8 cellular contexts compared by ENCODE assay signal in genomic region chr3:183298708-183299153, GRCh38. TPM values are rescaled to one million over a fixed set of nuclear protein-coding genes. Genes with fewer than 3 reads are reported as not detected.
DNase-seq lines count a peak whose midpoint lies in the region; ATAC-seq and TF ChIP-seq lines count a peak whose summit lies in the region.

No MANE protein-coding gene starts in this region.

- peaks cover 10% of the 10 kb centered on the region for H3K9me3 Mint-ChIP-seq in dendritic cell treated with granulocyte-macrophage colony-stimulating factor and Interleukin-4, amounts not matched to agents 40 ng/mL and 50 ng/mL, for 4 days
- H3K9me3 Mint-ChIP-seq in activated CD8-positive, alpha-beta T cell treated with anti-CD3 and anti-CD28 coated beads, Interleukin-2, amount 10 ng/mL, durations not matched to agents 7 days and 5 days (ENCODE audit: insufficient read depth) = no peaks in the 10 kb centered on the region
- peaks cover 0 to 3% of the 10 kb centered on the region in 2 donors for H3K9me3 Mint-ChIP-seq in stimulated activated naive B cell treated with anti-CD40 and anti-IgM and Interleukin-4, amounts not matched to agents 10 μg/mL and 1 μg/mL and 100 μg/mL, for 72 hours

- H3K4me1 Mint-ChIP-seq in dendritic cell treated with granulocyte-macrophage colony-stimulating factor and Interleukin-4, amounts not matched to agents 40 ng/mL and 50 ng/mL, for 4 days (ENCODE audit: low read depth) = peaks cover 64% of the 10 kb centered on the region
- H3K4me1 Mint-ChIP-seq in activated CD8-positive, alpha-beta T cell treated with anti-CD3 and anti-CD28 coated beads, Interleukin-2, amount 10 ng/mL, durations not matched to agents 7 days and 5 days (ENCODE audit: low read depth) = peaks cover 36% of the 10 kb centered on the region
- H3K4me1 Mint-ChIP-seq in stimulated activated naive B cell treated with anti-CD40 and anti-IgM and Interleukin-4, amounts not matched to agents 10 μg/mL and 1 μg/mL and 100 μg/mL, for 72 hours = peaks cover 0 to 2% of the 10 kb centered on the region in 2 donors

- intact Hi-C loops in dendritic cell treated with granulocyte-macrophage colony-stimulating factor and Interleukin-4, amounts not matched to agents 40 ng/mL and 50 ng/mL, for 4 days (cut with micrococcal nuclease) = loop anchor here (5.0 kb wide), 1 partner anchor 36 kb away; no protein-coding TSS in a partner anchor
- intact Hi-C loops in testis (cut with DNase I; ENCODE audit: low total_unique reads) = no loop called here

- peak overlapping the region; percentile 58 for H3K27ac Mint-ChIP-seq in dendritic cell treated with granulocyte-macrophage colony-stimulating factor and Interleukin-4, amounts not matched to agents 40 ng/mL and 50 ng/mL, for 4 days
- H3K27ac Mint-ChIP-seq in activated CD8-positive, alpha-beta T cell treated with anti-CD3 and anti-CD28 coated beads, Interleukin-2, amount 10 ng/mL, durations not matched to agents 7 days and 5 days = no peak overlapping the region
- H3K27ac Mint-ChIP-seq in stimulated activated naive B cell treated with anti-CD40 and anti-IgM and Interleukin-4, amounts not matched to agents 10 μg/mL and 1 μg/mL and 100 μg/mL, for 72 hours = no peak overlapping the region

- no peak for ATAC-seq in GM18511 (IDR thresholded peaks at IDR 0.05; ENCODE audit: unreplicated experiment)
- no peak for ATAC-seq in activated CD8-positive, alpha-beta T cell treated with anti-CD3 and anti-CD28 coated beads, Interleukin-2, amount 10 ng/mL, durations not matched to agents 7 days and 5 days
- no peak for ATAC-seq in stimulated activated naive B cell treated with anti-CD40 and anti-IgM and Interleukin-4, amounts not matched to agents 10 μg/mL and 1 μg/mL and 100 μg/mL, for 72 hours (replicated peaks)

- no peak overlapping the region for H3K27ac ChIP-seq in testis

- no peaks in the 10 kb centered on the region for H3K9me3 ChIP-seq in testis

- TF ChIP-seq CTCF in testis (IDR thresholded peaks at IDR 0.05) = no peak

- POLR2A ChIA-PET in activated CD8-positive, alpha-beta T cell treated with anti-CD3 and anti-CD28 coated beads, Interleukin-2, amount 10 ng/mL, durations not matched to agents 7 days and 5 days (lab: Charles Lee) = interaction anchor here (1.7 kb wide), 1 partner anchor 13 kb away, joined by 3 read pairs; no protein-coding TSS in a partner anchor

- TF ChIP-seq POLR2A in testis (IDR thresholded peaks at IDR 0.05) = no peak

- peaks cover 9% of the 10 kb centered on the region for H3K36me3 Mint-ChIP-seq in dendritic cell treated with granulocyte-macrophage colony-stimulating factor and Interleukin-4, amounts not matched to agents 40 ng/mL and 50 ng/mL, for 4 days (ENCODE audit: low read depth)
- peaks cover 16% of the 10 kb centered on the region for H3K36me3 Mint-ChIP-seq in activated CD8-positive, alpha-beta T cell treated with anti-CD3 and anti-CD28 coated beads, Interleukin-2, amount 10 ng/mL, durations not matched to agents 7 days and 5 days (ENCODE audit: low read depth)
- H3K36me3 Mint-ChIP-seq in stimulated activated naive B cell treated with anti-CD40 and anti-IgM and Interleukin-4, amounts not matched to agents 10 μg/mL and 1 μg/mL and 100 μg/mL, for 72 hours = peaks cover 16 to 21% of the 10 kb centered on the region in 2 donors

- 92 to 95% methylated on average over 3 to 5 of the region's 5 CpGs for whole genome bisulfite sequencing in testis, 2 donors

- no peaks in the 10 kb centered on the region for H3K4me1 ChIP-seq in testis

- H3K27me3 Mint-ChIP-seq in dendritic cell treated with granulocyte-macrophage colony-stimulating factor and Interleukin-4, amounts not matched to agents 40 ng/mL and 50 ng/mL, for 4 days = no peaks in the 10 kb centered on the region
- no peaks in the 10 kb centered on the region for H3K27me3 Mint-ChIP-seq in activated CD8-positive, alpha-beta T cell treated with anti-CD3 and anti-CD28 coated beads, Interleukin-2, amount 10 ng/mL, durations not matched to agents 7 days and 5 days (ENCODE audit: low read depth)
- H3K27me3 Mint-ChIP-seq in stimulated activated naive B cell treated with anti-CD40 and anti-IgM and Interleukin-4, amounts not matched to agents 10 μg/mL and 1 μg/mL and 100 μg/mL, for 72 hours = peaks cover 16 to 21% of the 10 kb centered on the region in 2 donors

- H3K36me3 ChIP-seq in testis (ENCODE audit: low read depth, missing control alignments) = no peaks in the 10 kb centered on the region

- DNase-seq in ELR (ENCODE audit: low read depth) = peak; percentile 89
- peak; percentile 71 for DNase-seq in NCI-H446 treated with DMSO at 0.1 percent for 48 hours (lab: John Stamatoyannopoulos, UW)
- DNase-seq in mucosa of gallbladder (ENCODE audit: low spot score) = peak; percentile 39
- DNase-seq in testis = no peak
- DNase-seq in activated CD8-positive, alpha-beta T cell treated with anti-CD3 and anti-CD28 coated beads, Interleukin-2, amount 10 ng/mL, durations not matched to agents 7 days and 5 days = no peak
- DNase-seq in stimulated activated naive B cell treated with anti-CD40 and anti-IgM and Interleukin-4, amounts not matched to agents 10 μg/mL and 1 μg/mL and 100 μg/mL, for 72 hours = no peak

- H3K27me3 ChIP-seq in testis = no peaks in the 10 kb centered on the region

- H3K4me3 ChIP-seq in testis = no peak overlapping the region

- CTCF ChIA-PET in activated CD8-positive, alpha-beta T cell treated with anti-CD3 and anti-CD28 coated beads, Interleukin-2, amount 10 ng/mL, durations not matched to agents 7 days and 5 days (lab: Charles Lee) = interaction anchor here (1.4 kb wide), 1 partner anchor 13 kb away, joined by 5 read pairs; no protein-coding TSS in a partner anchor

- H3K4me3 Mint-ChIP-seq in dendritic cell treated with granulocyte-macrophage colony-stimulating factor and Interleukin-4, amounts not matched to agents 40 ng/mL and 50 ng/mL, for 4 days = no peak overlapping the region
- no peak overlapping the region for H3K4me3 Mint-ChIP-seq in activated CD8-positive, alpha-beta T cell treated with anti-CD3 and anti-CD28 coated beads, Interleukin-2, amount 10 ng/mL, durations not matched to agents 7 days and 5 days
- no peak overlapping the region for H3K4me3 Mint-ChIP-seq in stimulated activated naive B cell treated with anti-CD40 and anti-IgM and Interleukin-4, amounts not matched to agents 10 μg/mL and 1 μg/mL and 100 μg/mL, for 72 hours

RNA-seq across cellular contexts. Expression of gene B3GNT5, which starts 45.7 kb away (rescaled TPM):
- total RNA-seq in mucosa of gallbladder = 27.1 TPM
- total RNA-seq in testis = 1 to 10 TPM; 5.9 to 6.3 TPM
- polyA plus RNA-seq in testis (ENCODE audit: insufficient read depth, low read depth, low replicate concordance) = 18.3 TPM
- 1 to 10 TPM in 1 of 2 experiments, under 1 TPM in 1; 0.86 to 1.4 TPM for total RNA-seq in activated CD8-positive, alpha-beta T cell treated with anti-CD3 and anti-CD28 coated beads, Interleukin-2, amount 10 ng/mL, durations not matched to agents 7 days and 5 days

Comparison
In these comparisons a context has a peak if more than half of its experiments do, and no peak if none do; other contexts are left out.
1. DNase-seq: peak in ELR (single experiment), NCI-H446 treated with DMSO at 0.1 percent for 48 hours (single experiment) and mucosa of gallbladder (single experiment); none in testis (single experiment), activated CD8-positive, alpha-beta T cell treated with anti-CD3 and anti-CD28 coated beads, Interleukin-2, amount 10 ng/mL, durations not matched to agents 7 days and 5 days (single experiment) and stimulated activated naive B cell treated with anti-CD40 and anti-IgM and Interleukin-4, amounts not matched to agents 10 μg/mL and 1 μg/mL and 100 μg/mL, for 72 hours (single experiment).